ENCODE assay signal across 9 cellular contexts in genomic region chr6:149934249-149935156, GRCh38. TPM values are rescaled to one million over a fixed set of nuclear protein-coding genes. Genes with fewer than 3 reads are reported as not detected.
DNase-seq lines count a peak whose midpoint lies in the region; ATAC-seq and TF ChIP-seq lines count a peak whose summit lies in the region.
"Had no signal": no experiment of that assay in that cellular context is flagged by ENCODE, and none has a peak within 500 bp of the region (broad histone marks: within the 10 kb centered on the region; RNA-seq: fewer than 3 reads in every experiment).

No MANE protein-coding gene starts in this region.

- no peaks in the 10 kb centered on the region; the same call in 1 of the 2 replicates for H3F3A ChIP-seq in PC-9 (ENCODE audit: insufficient read depth, low read depth)

- CTCF ChIA-PET in PC-9 (lab: Charles Lee), result no interaction called here

- H3K4me3 ChIP-seq in PC-9, result no peak overlapping the region
- no peak overlapping the region for H3K4me3 ChIP-seq in fibroblast of pulmonary artery (replicated peaks; ENCODE audit: low read depth, low read length)
- no peak overlapping the region for H3K4me3 ChIP-seq in thyroid gland (replicated peaks in 1 of 3)
- H3K4me3 ChIP-seq in H7 (ENCODE audit: insufficient read depth, low read depth, low read length), result no peak overlapping the region

- no peak overlapping the region for H2AFZ ChIP-seq in PC-9

- no peaks in the 10 kb centered on the region for H3K9me3 ChIP-seq in PC-9 (ENCODE audit: insufficient read depth, low read depth)
- H3K9me3 ChIP-seq in thyroid gland, result no peaks in the 10 kb centered on the region

- intact Hi-C loops in PC-9 (cut with micrococcal nuclease; ENCODE audit: unreplicated experiment) (loop anchor here (1.0 to 10.0 kb wide), 7 partner anchors 70 to 1400 kb away; no protein-coding TSS in a partner anchor), thyroid gland (cut with DNase I) (loop anchor here (2.0 to 5.0 kb wide), 2 partner anchors 82 to 133 kb away; partner anchors contain the start of gene ULBP3)

- TF ChIP-seq POLR2A in thyroid gland (IDR thresholded peaks at IDR 0.05), result no peak

- no peaks in the 10 kb centered on the region for H3K27me3 ChIP-seq in PC-9 (ENCODE audit: insufficient read depth, low read depth)
- H3K27me3 ChIP-seq in thyroid gland, result peaks cover 17% of the 10 kb centered on the region
- H3K27me3 ChIP-seq in H7 (ENCODE audit: control insufficient read depth, insufficient read depth, low read length), result peaks cover 56% of the 10 kb centered on the region

- no peaks in the 10 kb centered on the region for H3K79me2 ChIP-seq in PC-9 (ENCODE audit: low read depth)

- no peak overlapping the region for H3K4me3 Mint-ChIP-seq in activated T-cell treated with anti-CD3 and anti-CD28 coated beads, Interleukin-2, amount 50 U/mL, for 4 hours
- H3K4me3 Mint-ChIP-seq in neural crest cell, result peak overlapping the region; percentile 5

- no peak overlapping the region for H3K4me2 ChIP-seq in PC-9

- H3K27me3 Mint-ChIP-seq in activated T-cell treated with anti-CD3 and anti-CD28 coated beads, Interleukin-2, amount 50 U/mL, for 4 hours (ENCODE audit: low read depth), result peaks cover 86% of the 10 kb centered on the region
- peaks cover 97% of the 10 kb centered on the region for H3K27me3 Mint-ChIP-seq in neural crest cell (ENCODE audit: low read depth)

- peaks cover 16% of the 10 kb centered on the region for H3K4me1 Mint-ChIP-seq in activated T-cell treated with anti-CD3 and anti-CD28 coated beads, Interleukin-2, amount 50 U/mL, for 4 hours (ENCODE audit: low read depth)
- peaks cover 7% of the 10 kb centered on the region for H3K4me1 Mint-ChIP-seq in neural crest cell

- 42 to 54% methylated on average over 10 to 11 of the region's 11 CpGs for WGBS in thyroid gland, 2 donors

- no peaks in the 10 kb centered on the region for H4K20me1 ChIP-seq in PC-9 (ENCODE audit: insufficient read depth)

- H3K9me3 Mint-ChIP-seq in activated T-cell treated with anti-CD3 and anti-CD28 coated beads, Interleukin-2, amount 50 U/mL, for 4 hours, result no peaks in the 10 kb centered on the region
- H3K9me3 Mint-ChIP-seq in neural crest cell, result no peaks in the 10 kb centered on the region

- POLR2A ChIA-PET in PC-9 (lab: Charles Lee; ENCODE audit: unreplicated experiment), result no interaction called here

- peak; percentile 31 for DNase-seq in CMK (ENCODE audit: low read depth)
- peak; percentile 57 for DNase-seq in HS-27A (ENCODE audit: low read depth)
- peak; percentile 29 to 50 for DNase-seq in PC-9
- DNase-seq in activated T-cell treated with anti-CD3 and anti-CD28 coated beads, Interleukin-2, amount 50 U/mL, for 4 hours, result peak; percentile 71
- DNase-seq in fibroblast of pulmonary artery (ENCODE audit: low read depth), result peak; percentile 84
- peak; percentile 70 for DNase-seq in neural crest cell (ENCODE audit: low read depth, low spot score)
- peak; percentile 63 to 68 for DNase-seq in thyroid gland
- no peak for DNase-seq in H7

- H3K36me3 ChIP-seq in PC-9 (ENCODE audit: low read depth) (no peaks in the 10 kb centered on the region), thyroid gland (no peaks in the 10 kb centered on the region), H7 (replicated peaks; ENCODE audit: control insufficient read depth, insufficient read depth, low read length) (no peaks in the 10 kb centered on the region)

- no peaks in the 10 kb centered on the region for H3K36me3 Mint-ChIP-seq in activated T-cell treated with anti-CD3 and anti-CD28 coated beads, Interleukin-2, amount 50 U/mL, for 4 hours (ENCODE audit: insufficient read depth)
- H3K36me3 Mint-ChIP-seq in neural crest cell (ENCODE audit: low read depth), result no peaks in the 10 kb centered on the region

- no peaks in the 10 kb centered on the region for H3K9me2 ChIP-seq in PC-9 (ENCODE audit: insufficient read depth)

- H3K27ac ChIP-seq in PC-9 (no peak overlapping the region), thyroid gland (no peak overlapping the region)

- peak; percentile 92 for TF ChIP-seq CTCF in PC-9 (conservative IDR thresholded peaks at IDR 0.05)
- TF ChIP-seq CTCF in fibroblast of pulmonary artery (IDR thresholded peaks at IDR 0.05; ENCODE audit: low read length, missing control alignments), result peak; percentile 67
- TF ChIP-seq CTCF in neural crest cell (conservative IDR thresholded peaks at IDR 0.05), result peak; percentile 92
- peak; percentile 69 to 86 (median 80) for TF ChIP-seq CTCF in thyroid gland (IDR thresholded peaks at IDR 0.05)

- BruUV-seq in PC-9 (replicated peaks; lab: Mats Ljungman, UMichigan), result no TSS peak

- no peak overlapping the region for H3K27ac Mint-ChIP-seq in neural crest cell (ENCODE audit: unreplicated experiment)

- peaks cover 24% of the 10 kb centered on the region for H3K4me1 ChIP-seq in PC-9 (replicated peaks; ENCODE audit: insufficient read depth)
- H3K4me1 ChIP-seq in thyroid gland, result peaks cover 14% of the 10 kb centered on the region in 2 donors

- peak; percentile 37 to 58 for ATAC-seq in activated T-cell treated with anti-CD3 and anti-CD28 coated beads, Interleukin-2, amount 50 U/mL, for 4 hours

RNA-seq across cellular contexts. Expression of gene ULBP2, which starts 7.3 kb away (rescaled TPM):
- 2.9 and 4.4 TPM in 2 replicates for total RNA-seq in PC-9 (2021)
- total RNA-seq in activated T-cell treated with anti-CD3 and anti-CD28 coated beads, Interleukin-2, amount 50 U/mL, for 4 hours, result under 1 TPM; 0.43 to 0.87 (median 0.51) TPM
- 0.23 and 0.30 TPM in 2 replicates for total RNA-seq in neural crest cell
- 1 to 10 TPM in 1 of 4 donors, under 1 TPM in 1, not detected in 2; 0.78 to 1.5 TPM for total RNA-seq in thyroid gland
- total RNA-seq in H7 (2014; rRNA removed; shearing (Covaris generic)), result not detected in 2 replicates

RNA-seq across cellular contexts. Expression of gene RAET1G, which starts 11.6 kb away (rescaled TPM):
- 0.88 TPM in 1 of 2 replicates, not detected in the other for total RNA-seq in PC-9 (2021)
- total RNA-seq in activated T-cell treated with anti-CD3 and anti-CD28 coated beads, Interleukin-2, amount 50 U/mL, for 4 hours, result not detected
- not detected in 2 replicates for total RNA-seq in neural crest cell
- 1 to 10 TPM in 2 of 4 donors, under 1 TPM in 1, not detected in 1; 0.59 to 2.0 (median 1.6) TPM for total RNA-seq in thyroid gland
- total RNA-seq in H7 (2014; rRNA removed; shearing (Covaris generic)), result not detected in 2 replicates

RNA-seq across cellular contexts. Expression of gene ULBP1, which starts 29.2 kb away (rescaled TPM):
- 2.8 and 3.3 TPM in 2 replicates for total RNA-seq in PC-9 (2021)
- total RNA-seq in activated T-cell treated with anti-CD3 and anti-CD28 coated beads, Interleukin-2, amount 50 U/mL, for 4 hours, result 1 to 10 TPM in 2 of 3 donors, under 1 TPM in 1; 0.83 to 1.3 (median 1.2) TPM
- 2.3 and 2.5 TPM in 2 replicates for total RNA-seq in neural crest cell
- under 1 TPM in 2 of 4 donors, not detected in 2; 0.33 to 0.46 TPM for total RNA-seq in thyroid gland
- 0.28 and 0.33 TPM in 2 replicates for total RNA-seq in H7 (2014; rRNA removed; shearing (Covaris generic))

RNA-seq across cellular contexts. Expression of gene RAET1E, which starts 36.6 kb away (rescaled TPM):
- total RNA-seq in PC-9 (2021) (0.20 TPM in 1 of 2 replicates, not detected in the other), neural crest cell (not detected in 2 replicates), thyroid gland (1 to 10 TPM in 1 of 4 donors, not detected in 3; 1.7 TPM)
- total RNA-seq in activated T-cell treated with anti-CD3 and anti-CD28 coated beads, Interleukin-2, amount 50 U/mL, for 4 hours, result not detected
- total RNA-seq in H7 (2014; rRNA removed; shearing (Covaris generic)), result not detected in 2 replicates
- total RNA-seq: temporal lobe had no signal
